In the genomic region with DNA sequence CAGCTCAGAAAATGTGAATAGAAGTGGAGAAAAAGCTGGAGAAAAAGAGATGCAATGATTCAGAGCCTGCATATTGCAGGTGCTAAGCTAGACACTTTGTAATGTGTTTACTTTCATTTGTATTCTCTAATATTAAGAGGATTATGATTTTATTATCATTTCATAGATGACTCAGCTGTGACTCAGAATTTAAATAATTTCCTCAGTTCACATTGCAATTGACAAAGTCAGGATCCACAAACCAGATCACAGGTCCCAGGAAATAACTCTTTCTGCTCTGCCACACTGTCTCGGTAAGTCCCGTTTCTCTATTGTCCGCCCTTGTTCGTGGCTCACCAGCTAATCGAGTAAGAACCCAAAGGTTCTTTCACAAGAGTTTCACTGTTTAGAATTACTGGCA, we compare ENCODE assay signal across 16 cellular contexts.
DNase-seq lines count a peak whose midpoint lies in the region; ATAC-seq and TF ChIP-seq lines count a peak whose summit lies in the region.
"Had no signal": no experiment of that assay in that cellular context is flagged by ENCODE, and none has a peak within 500 bp of the region (broad histone marks: within the 10 kb centered on the region; RNA-seq: fewer than 3 reads in every experiment).

No MANE protein-coding gene starts in this region.

- no peaks in the 10 kb centered on the region for H3K79me2 ChIP-seq in trophoblast cell (ENCODE audit: control insufficient read depth, insufficient read depth, low read length, poor library complexity)

- no peak overlapping the region for H3K4me3 ChIP-seq in cardiac fibroblast (replicated peaks in 1 of 2; ENCODE audit: low read depth in 2 of 2, low read length in 2 of 2)
- H3K4me3 ChIP-seq in trophoblast cell (ENCODE audit: low read depth, low read length) = no peak overlapping the region

- H2AK5ac ChIP-seq in trophoblast cell (ENCODE audit: low read length) = no peak overlapping the region

- no CpG with 5 or more reads among the region's 5 CpGs for WGBS in trophoblast cell (ENCODE audit: extremely low coverage, insufficient coverage, insufficient read length)

- H3K27ac ChIP-seq in RWPE1 (no peak overlapping the region), trophoblast cell (ENCODE audit: low read depth, low read length) (no peak overlapping the region)

- H4K91ac ChIP-seq in trophoblast cell (ENCODE audit: low read depth, low read length) = no peak overlapping the region

- H3K4me2 ChIP-seq in trophoblast cell (ENCODE audit: low read length) = no peak overlapping the region

- peaks cover 0 to 6% of the 10 kb centered on the region in 2 experiments for H3K4me1 ChIP-seq in trophoblast cell (ENCODE audit: control insufficient read depth in 1 of 2, insufficient read depth in 2 of 2, low read length in 2 of 2)
- H3K4me1 ChIP-seq: BE2C had no signal

- no peak overlapping the region for H2BK5ac ChIP-seq in trophoblast cell (ENCODE audit: low read depth, low read length, poor library complexity)

- no peaks in the 10 kb centered on the region for H3K9me3 ChIP-seq in trophoblast cell (ENCODE audit: insufficient read depth, low read depth, low read length)
- H3K9me3 ChIP-seq: BE2C had no signal

- no peak overlapping the region for H2AFZ ChIP-seq in trophoblast cell (ENCODE audit: insufficient read depth, low read length, poor library complexity)

- no peaks in the 10 kb centered on the region for H3K79me1 ChIP-seq in trophoblast cell (ENCODE audit: low read length)

- H3K36me3 ChIP-seq in trophoblast cell (ENCODE audit: control insufficient read depth in 1 of 2, insufficient read depth in 2 of 2, low read length in 2 of 2) = no peaks in the 10 kb centered on the region
- H3K36me3 ChIP-seq: BE2C had no signal

- no peak overlapping the region for H2BK12ac ChIP-seq in trophoblast cell (ENCODE audit: low read length)

- ATAC-seq in GM18505 (IDR thresholded peaks at IDR 0.05; ENCODE audit: unreplicated experiment) (no peak), GM21576 (IDR thresholded peaks at IDR 0.05; ENCODE audit: unreplicated experiment) (no peak)

- peak; percentile 6 for DNase-seq in Daoy (ENCODE audit: low read depth)
- DNase-seq in RWPE1 (ENCODE audit: low spot score) = peak; percentile 35
- peak; percentile 18 to 67 for DNase-seq in cardiac fibroblast (ENCODE audit: low read depth in 2 of 2)
- peak; percentile 82 for DNase-seq in iris pigment epithelial cell (ENCODE audit: low read depth)
- DNase-seq in trophoblast cell = no peak
- DNase-seq in NCI-H2171 (lab: John Stamatoyannopoulos, UW) = no peak
- DNase-seq: BE2C; CD4-positive, alpha-beta memory T cell; DND-41; Kasumi-1; NCI-H1930; NCI-H526 treated with DMSO at 0.1 percent for 48 hours; NK-92 treated with Interleukin-12 subunit alpha and Interleukin-12 subunit beta, amount 100 ng/mL, for 24 hours; Right ventricle myocardium superior had no signal

- no peak overlapping the region for H3K4ac ChIP-seq in trophoblast cell (ENCODE audit: low read depth, low read length)

- TF ChIP-seq POLR2A in GM18505 (IDR thresholded peaks at IDR 0.05; ENCODE audit: borderline replicate concordance, extremely low read depth, insufficient read depth, insufficient read length) = no peak

- H4K8ac ChIP-seq in trophoblast cell (ENCODE audit: low read depth, low read length) = no peak overlapping the region

- no peak overlapping the region for H4K12ac ChIP-seq in trophoblast cell (ENCODE audit: low read depth, low read length)

- no peak overlapping the region for H3K18ac ChIP-seq in trophoblast cell (ENCODE audit: low read length)

- no peaks in the 10 kb centered on the region for H3K27me3 ChIP-seq in trophoblast cell (ENCODE audit: insufficient read depth, low read length)
- H3K27me3 ChIP-seq: BE2C had no signal

- no peak overlapping the region for H3K9ac ChIP-seq in trophoblast cell (ENCODE audit: low read length)

- H3K14ac ChIP-seq in trophoblast cell (ENCODE audit: low read length) = no peak overlapping the region

- no peak overlapping the region for H2BK120ac ChIP-seq in trophoblast cell (ENCODE audit: insufficient read depth, low read length, poor library complexity)

- CTCF ChIA-PET in RWPE1 (lab: Yijun Ruan, JAX) = interaction anchor here (0.7 kb wide), 1 partner anchor 245 kb away, joined by 3 read pairs; no protein-coding TSS in a partner anchor

- POLR2A ChIA-PET in RWPE1 (lab: Yijun Ruan, JAX; ENCODE audit: low non-redundant PET) = no interaction called here

- H3K23ac ChIP-seq in trophoblast cell (ENCODE audit: low read length) = no peak overlapping the region

- TF ChIP-seq CTCF in RWPE1 (conservative IDR thresholded peaks at IDR 0.05; ENCODE audit: low read depth) = no peak
- TF ChIP-seq CTCF in cardiac fibroblast (IDR thresholded peaks at IDR 0.05; ENCODE audit: low read depth, low read length) = no peak

Comparison
In these comparisons a context has a peak if more than half of its experiments do, and no peak if none do; other contexts are left out.
1. DNase-seq: peak in Daoy (single experiment), RWPE1 (single experiment), cardiac fibroblast (2 of 2) and iris pigment epithelial cell (single experiment); none in trophoblast cell (0 of 2) and NCI-H2171 (single experiment).